ENCODE assay signal across 9 cellular contexts in genomic region chr14:22531451-22532344, GRCh38. TPM values are rescaled to one million over a fixed set of nuclear protein-coding genes. Genes with fewer than 3 reads are reported as not detected.
DNase-seq lines count a peak whose midpoint lies in the region; ATAC-seq and TF ChIP-seq lines count a peak whose summit lies in the region.
"Had no signal": no experiment of that assay in that cellular context is flagged by ENCODE, and none has a peak within 500 bp of the region (broad histone marks: within the 10 kb centered on the region; RNA-seq: fewer than 3 reads in every experiment).

No MANE protein-coding gene starts in this region.

- H3K4me3 ChIP-seq in SJCRH30 = no peak overlapping the region
- no peak overlapping the region for H3K4me3 ChIP-seq in tibial artery
- H3K4me3 ChIP-seq: psoas muscle had no signal

- intact Hi-C loops in tibial artery (cut with DNase I; ENCODE audit: low total_unique reads) = no loop called here

- TF ChIP-seq CTCF in tibial artery (IDR thresholded peaks at IDR 0.05) = no peak

- H3K36me3 ChIP-seq in SJCRH30 (peaks cover 34% of the 10 kb centered on the region), tibial artery (no peaks in the 10 kb centered on the region)

- H3K27ac ChIP-seq in SJCRH30 (peak overlapping the region; percentile 48; the same call in 1 of the 2 replicates), tibial artery (peak overlapping the region; percentile 44 to 50)
- H3K27ac ChIP-seq: psoas muscle had no signal

- H3K9me3 ChIP-seq in SJCRH30 (replicated peaks) = no peaks in the 10 kb centered on the region
- no peaks in the 10 kb centered on the region for H3K9me3 ChIP-seq in tibial artery
- H3K9me3 ChIP-seq: psoas muscle had no signal

- H3K4me1 ChIP-seq in SJCRH30 (peaks cover 29% of the 10 kb centered on the region), tibial artery (peaks cover 0 to 25% (median 9%) of the 10 kb centered on the region in 4 donors)
- H3K4me1 ChIP-seq: psoas muscle had no signal

- peak; percentile 44 for DNase-seq in stimulated activated CD4-positive, alpha-beta T cell treated with anti-CD3 and anti-CD28 coated beads, Interleukin-1b, Interleukin-23, amount 100 ng/mL, for 48 hours
- no peak for DNase-seq in stimulated activated CD4-positive, alpha-beta T cell treated with anti-CD3 and anti-CD28 coated beads, Interleukin-12 subunit alpha, Interleukin-12 subunit beta, amount 100 ng/mL, for 4 hours
- no peak for DNase-seq in SJCRH30
- no peak for DNase-seq in tibial artery
- DNase-seq in iPS-NIHi11 (ENCODE audit: low spot score) = no peak
- no peak for DNase-seq in GF-D8 (lab: John Stamatoyannopoulos, UW)
- no peak for DNase-seq in NCI-H2081 treated with DMSO at 0.1 percent for 48 hours (lab: John Stamatoyannopoulos, UW)
- DNase-seq: psoas muscle had no signal

- no peaks in the 10 kb centered on the region for H3K27me3 ChIP-seq in SJCRH30
- H3K27me3 ChIP-seq in tibial artery = no peaks in the 10 kb centered on the region

- peak; percentile 66 for ATAC-seq in HG02763 (IDR thresholded peaks at IDR 0.05; ENCODE audit: unreplicated experiment)
- ATAC-seq: psoas muscle had no signal

RNA-seq across cellular contexts. Expression of gene DAD1, which starts 57.3 kb away (rescaled TPM):
- 225 and 241 TPM in 2 replicates for total RNA-seq in SJCRH30 (2014; rRNA removed; shearing (Covaris generic))
